In the genomic region with DNA sequence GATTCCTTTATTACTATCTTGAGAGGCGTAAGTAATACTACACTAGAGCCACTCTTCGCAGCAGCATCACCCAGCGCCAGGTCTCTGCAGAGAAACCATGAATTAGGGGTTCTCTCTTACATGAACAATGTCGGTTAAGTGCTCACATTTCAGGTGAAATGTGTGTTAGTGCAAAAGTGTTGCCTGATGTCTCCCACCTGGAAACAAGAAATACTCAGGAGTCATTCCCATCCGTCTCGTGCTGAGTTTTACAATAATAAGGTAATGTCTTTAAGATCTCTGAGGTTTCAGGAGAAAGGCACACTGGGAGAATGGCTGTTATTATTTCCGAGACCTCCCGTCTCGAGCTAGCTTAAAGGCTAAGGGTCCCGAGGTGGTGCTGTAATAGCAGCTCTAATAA, we compare ENCODE assay signal across 8 cellular contexts.
"Had no signal": no experiment of that assay in that cellular context is flagged by ENCODE, and none has a peak within 500 bp of the region (broad histone marks: within the 10 kb centered on the region; RNA-seq: fewer than 3 reads in every experiment).

No MANE protein-coding gene starts in this region.

- H3K4me3 Mint-ChIP-seq: H9, IgD-negative memory B cell had no signal

- H3K27ac ChIP-seq: GM23248 had no signal

- H3K4me1 Mint-ChIP-seq: H9, IgD-negative memory B cell had no signal

- FAIRE-seq: H1, H54, HTR-8/SVneo had no signal

- H2AFZ ChIP-seq: GM23248 had no signal

- H3K9me3 Mint-ChIP-seq: H9 had no signal

- H3K4me3 ChIP-seq: GM23248 had no signal

- H3K36me3 Mint-ChIP-seq: IgD-negative memory B cell had no signal

- H3K9ac ChIP-seq: GM23248 had no signal

- DNase-seq: GM23248, H9, HCEC 1CT, KG1 had no signal
